ENCODE assay signal across 1 cellular context in genomic region chr15:88623632-88624031, GRCh38.
TF ChIP-seq lines count a peak whose summit lies in the region.

No MANE protein-coding gene starts in this region.

TF ChIP-seq in GM12878, 131 proteins besides CTCF, POLR2A, EP300 and RAD21:
- TF ChIP-seq CREB1 (IDR thresholded peaks at IDR 0.05; ENCODE audit: low read depth) (no peak), CBX3 (IDR thresholded peaks at IDR 0.05; ENCODE audit: borderline replicate concordance, low read depth) (no peak), CUX1 (IDR thresholded peaks at IDR 0.05; ENCODE audit: insufficient replicate concordance, low read depth, low read length) (no peak), RUNX3 (IDR thresholded peaks at IDR 0.05; ENCODE audit: low read length) (no peak)
